Comparison of ENCODE assay signal across 16 cellular contexts in the genomic region with DNA sequence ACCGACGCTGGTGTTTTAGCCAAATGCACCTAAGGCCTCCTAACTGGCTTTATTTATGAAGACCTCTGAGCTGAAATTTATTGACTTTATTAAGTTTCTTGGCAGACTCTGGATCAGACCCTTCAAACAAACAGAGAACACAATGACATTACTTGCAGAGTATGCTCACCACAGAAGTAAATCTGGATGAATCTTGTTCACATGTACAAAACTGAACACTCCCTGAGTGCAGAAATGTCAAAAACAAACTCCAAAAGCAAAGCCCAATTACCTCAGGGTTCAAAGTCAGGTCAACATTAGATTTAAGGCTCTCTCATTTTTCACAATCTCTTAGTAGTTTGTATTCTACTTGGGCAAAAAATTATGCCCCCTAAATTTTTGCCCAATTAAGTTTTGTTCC.
DNase-seq lines count a peak whose midpoint lies in the region; ATAC-seq and TF ChIP-seq lines count a peak whose summit lies in the region.
"Had no signal": no experiment of that assay in that cellular context is flagged by ENCODE, and none has a peak within 500 bp of the region (broad histone marks: within the 10 kb centered on the region; RNA-seq: fewer than 3 reads in every experiment).

No MANE protein-coding gene starts in this region.

- TF ChIP-seq CTCF in WERI-Rb-1 (IDR thresholded peaks at IDR 0.05; ENCODE audit: low read depth, low read length) (no peak), choroid plexus epithelial cell (conservative IDR thresholded peaks at IDR 0.05; ENCODE audit: low read depth, low read length) (no peak), prostate gland (IDR thresholded peaks at IDR 0.05) (no peak), uterus (IDR thresholded peaks at IDR 0.05) (no peak), body of pancreas (IDR thresholded peaks at IDR 0.05) (no peak)

- 16% methylated on average over 2 of the region's 2 CpGs for WGBS in prostate gland
- WGBS in body of pancreas, 2 donors = 89 to 95% methylated on average over 2 of the region's 2 CpGs

- peak overlapping the region; percentile 62 for H3K27ac ChIP-seq in WERI-Rb-1
- peak overlapping the region; percentile 34 for H3K27ac ChIP-seq in prostate gland
- H3K27ac ChIP-seq in uterus = peak overlapping the region; percentile 90 to 93
- H3K27ac ChIP-seq in body of pancreas = no peak overlapping the region
- H3K27ac ChIP-seq: C4-2B, Peyer's patch had no signal

- H3K9me3 ChIP-seq in WERI-Rb-1 (ENCODE audit: severe bottlenecking) (no peaks in the 10 kb centered on the region), prostate gland (no peaks in the 10 kb centered on the region), uterus (no peaks in the 10 kb centered on the region), body of pancreas (no peaks in the 10 kb centered on the region)
- H3K9me3 ChIP-seq: Peyer's patch had no signal

- H3K36me3 ChIP-seq in WERI-Rb-1 = peaks cover 46% of the 10 kb centered on the region
- no peaks in the 10 kb centered on the region for H3K36me3 ChIP-seq in prostate gland
- H3K36me3 ChIP-seq in uterus = no peaks in the 10 kb centered on the region
- H3K36me3 ChIP-seq in body of pancreas (replicated peaks in 1 of 2; ENCODE audit: insufficient read depth in 1 of 2, low read depth in 2 of 2) = no peaks in the 10 kb centered on the region
- H3K36me3 ChIP-seq: Peyer's patch had no signal

- DNase-seq in WERI-Rb-1 = no peak
- DNase-seq in choroid plexus epithelial cell (ENCODE audit: low read depth) = peak; percentile 61
- DNase-seq in prostate gland (ENCODE audit: low spot score) = no peak
- no peak for DNase-seq in uterus
- no peak for DNase-seq in body of pancreas
- DNase-seq: AML-193, GOT3, KBM-7, NCI-H1105 treated with DMSO at 0.1 percent for 48 hours, NCI-H1694, Peyer's patch had no signal

- no peak for ATAC-seq in HG03045 (IDR thresholded peaks at IDR 0.05; ENCODE audit: unreplicated experiment)
- ATAC-seq in HG02588 (IDR thresholded peaks at IDR 0.05; ENCODE audit: unreplicated experiment) = no peak
- no peak for ATAC-seq in body of pancreas
- ATAC-seq: HCT116, Right ventricle myocardium inferior had no signal

- TF ChIP-seq POLR2A in prostate gland (IDR thresholded peaks at IDR 0.05) (no peak), uterus (IDR thresholded peaks at IDR 0.05) (no peak), body of pancreas (IDR thresholded peaks at IDR 0.05) (no peak)

- intact Hi-C loops in prostate gland (cut with DNase I) (no loop called here), uterus (cut with DNase I; ENCODE audit: low total_unique reads) (no loop called here), body of pancreas (cut with DNase I) (no loop called here)

- peaks cover 27% of the 10 kb centered on the region for H3K4me1 ChIP-seq in prostate gland (replicated peaks)
- H3K4me1 ChIP-seq in uterus = peaks cover 6 to 19% of the 10 kb centered on the region in 2 donors
- peaks cover under 1% of the 10 kb centered on the region for H3K4me1 ChIP-seq in body of pancreas
- H3K4me1 ChIP-seq: Peyer's patch had no signal

- H3K27me3 ChIP-seq in WERI-Rb-1 (ENCODE audit: insufficient read depth, low read depth, severe bottlenecking) = no peaks in the 10 kb centered on the region
- no peaks in the 10 kb centered on the region for H3K27me3 ChIP-seq in prostate gland (replicated peaks; ENCODE audit: insufficient read depth)
- H3K27me3 ChIP-seq in uterus = no peaks in the 10 kb centered on the region
- no peaks in the 10 kb centered on the region for H3K27me3 ChIP-seq in body of pancreas
- H3K27me3 ChIP-seq: Peyer's patch had no signal

- H3K4me3 ChIP-seq in WERI-Rb-1 (ENCODE audit: low read depth, low read length) (no peak overlapping the region), choroid plexus epithelial cell (ENCODE audit: low read depth, low read length) (no peak overlapping the region), prostate gland (no peak overlapping the region), uterus (no peak overlapping the region), body of pancreas (no peak overlapping the region)
- H3K4me3 ChIP-seq: Peyer's patch had no signal

Comparison
In these comparisons a context has a peak if more than half of its experiments do, and no peak if none do; other contexts are left out.
1. H3K27ac ChIP-seq: peak in WERI-Rb-1 (single experiment), prostate gland (2 of 2) and uterus (2 of 2); none in body of pancreas (0 of 4).